ENCODE assay signal across 1 cellular context in genomic region chr1:154469844-154470417, GRCh38.
A peak's percentile ranks its signal among the peaks of the same experiment; 100 is the strongest.
TF ChIP-seq lines count a peak whose summit lies in the region.

No MANE protein-coding gene starts in this region.

TF ChIP-seq in HepG2, 621 proteins besides CTCF, POLR2A, EP300 and RAD21 (continued from another document and continues in another):
- TF ChIP-seq SNRNP70 (IDR thresholded peaks at IDR 0.05; ENCODE audit: low read depth, low read length) (no peak), CC2D1A (CRISPR knock-in tag; IDR thresholded peaks at IDR 0.05) (no peak), CREB1 (IDR thresholded peaks at IDR 0.05) (no peak), CREB1 (CRISPR knock-in tag; IDR thresholded peaks at IDR 0.05) (no peak), FLYWCH1 (CRISPR knock-in tag; IDR thresholded peaks at IDR 0.05) (no peak), ZBTB3 (CRISPR knock-in tag; IDR thresholded peaks at IDR 0.05; ENCODE audit: borderline replicate concordance, low read depth) (no peak), HNRNPUL1 (IDR thresholded peaks at IDR 0.05; ENCODE audit: low read depth, low read length) (no peak), TP53 (CRISPR knock-in tag; conservative IDR thresholded peaks at IDR 0.05) (no peak), ZHX2 (IDR thresholded peaks at IDR 0.05; ENCODE audit: low read depth) (no peak), ZHX2 (CRISPR knock-in tag; IDR thresholded peaks at IDR 0.05; ENCODE audit: borderline replicate concordance) (no peak), ZFP41 (CRISPR knock-in tag; IDR thresholded peaks at IDR 0.05; ENCODE audit: borderline replicate concordance) (no peak), GZF1 (CRISPR knock-in tag; IDR thresholded peaks at IDR 0.05) (no peak), ELF4 (CRISPR knock-in tag; IDR thresholded peaks at IDR 0.05; ENCODE audit: borderline replicate concordance) (no peak), ZNF790 (CRISPR knock-in tag; IDR thresholded peaks at IDR 0.05; ENCODE audit: borderline replicate concordance) (no peak), PBX2 (CRISPR knock-in tag; IDR thresholded peaks at IDR 0.05) (no peak), HDAC2 (CRISPR knock-in tag; IDR thresholded peaks at IDR 0.05) (peak; percentile 43), ETV5 (CRISPR knock-in tag; IDR thresholded peaks at IDR 0.05; ENCODE audit: borderline replicate concordance) (no peak), KDM5A (IDR thresholded peaks at IDR 0.05; ENCODE audit: borderline replicate concordance, low read length) (no peak), MTF2 (CRISPR knock-in tag; IDR thresholded peaks at IDR 0.05; ENCODE audit: borderline replicate concordance) (no peak), ZNF530 (CRISPR knock-in tag; IDR thresholded peaks at IDR 0.05; ENCODE audit: low read depth) (no peak), ZNF296 (CRISPR knock-in tag; conservative IDR thresholded peaks at IDR 0.05) (no peak), ARID2 (CRISPR knock-in tag; IDR thresholded peaks at IDR 0.05; ENCODE audit: borderline replicate concordance) (no peak), ZNF557 (CRISPR knock-in tag; IDR thresholded peaks at IDR 0.05) (no peak), NFYB (CRISPR knock-in tag; IDR thresholded peaks at IDR 0.05) (no peak), ZNF543 (CRISPR knock-in tag; IDR thresholded peaks at IDR 0.05) (no peak), AHR (CRISPR knock-in tag; IDR thresholded peaks at IDR 0.05) (no peak), ZNF644 (CRISPR knock-in tag; IDR thresholded peaks at IDR 0.05; ENCODE audit: low read depth) (peak; percentile 30; the same call in 1 of the 2 replicates), ZSCAN20 (CRISPR knock-in tag; IDR thresholded peaks at IDR 0.05; ENCODE audit: borderline replicate concordance) (no peak), TFAP4 (IDR thresholded peaks at IDR 0.05; ENCODE audit: borderline replicate concordance, low read depth) (no peak; the same call in 1 of the 2 replicates), PPARG (CRISPR knock-in tag; conservative IDR thresholded peaks at IDR 0.05) (no peak), CEBPG (CRISPR knock-in tag; IDR thresholded peaks at IDR 0.05) (peak; percentile 38; the same call in 1 of the 2 replicates), KDM6A (CRISPR knock-in tag; IDR thresholded peaks at IDR 0.05; ENCODE audit: low read depth) (no peak), HMG20A (CRISPR knock-in tag; IDR thresholded peaks at IDR 0.05; ENCODE audit: borderline replicate concordance) (peak; percentile 38; the same call in 1 of the 2 replicates), ATF4 (CRISPR knock-in tag; IDR thresholded peaks at IDR 0.05) (0 out of 4 replicates have a peak, but pooled peaks of 1 of the 2 experiments have one; percentile 7), AGO2 (optimal IDR thresholded peaks at IDR 0.05; ENCODE audit: low read depth, low read length) (no peak), SYNCRIP (IDR thresholded peaks at IDR 0.05; ENCODE audit: insufficient read depth, low read depth, low read length) (no peak), FOXK1 (CRISPR knock-in tag; IDR thresholded peaks at IDR 0.05; ENCODE audit: borderline replicate concordance, low read depth) (peak; percentile 7; the same call in 1 of the 2 replicates), RARA (CRISPR knock-in tag; IDR thresholded peaks at IDR 0.05) (peak; percentile 28; the same call in 1 of the 2 replicates), ZGPAT (CRISPR knock-in tag; IDR thresholded peaks at IDR 0.05) (0 out of 2 replicates have a peak, but pooled peaks have one; percentile 33), HMGA1 (CRISPR knock-in tag; conservative IDR thresholded peaks at IDR 0.05) (no peak), MAF1 (CRISPR knock-in tag; IDR thresholded peaks at IDR 0.05; ENCODE audit: borderline replicate concordance) (no peak)
- TF ChIP-seq, protein P1, sequence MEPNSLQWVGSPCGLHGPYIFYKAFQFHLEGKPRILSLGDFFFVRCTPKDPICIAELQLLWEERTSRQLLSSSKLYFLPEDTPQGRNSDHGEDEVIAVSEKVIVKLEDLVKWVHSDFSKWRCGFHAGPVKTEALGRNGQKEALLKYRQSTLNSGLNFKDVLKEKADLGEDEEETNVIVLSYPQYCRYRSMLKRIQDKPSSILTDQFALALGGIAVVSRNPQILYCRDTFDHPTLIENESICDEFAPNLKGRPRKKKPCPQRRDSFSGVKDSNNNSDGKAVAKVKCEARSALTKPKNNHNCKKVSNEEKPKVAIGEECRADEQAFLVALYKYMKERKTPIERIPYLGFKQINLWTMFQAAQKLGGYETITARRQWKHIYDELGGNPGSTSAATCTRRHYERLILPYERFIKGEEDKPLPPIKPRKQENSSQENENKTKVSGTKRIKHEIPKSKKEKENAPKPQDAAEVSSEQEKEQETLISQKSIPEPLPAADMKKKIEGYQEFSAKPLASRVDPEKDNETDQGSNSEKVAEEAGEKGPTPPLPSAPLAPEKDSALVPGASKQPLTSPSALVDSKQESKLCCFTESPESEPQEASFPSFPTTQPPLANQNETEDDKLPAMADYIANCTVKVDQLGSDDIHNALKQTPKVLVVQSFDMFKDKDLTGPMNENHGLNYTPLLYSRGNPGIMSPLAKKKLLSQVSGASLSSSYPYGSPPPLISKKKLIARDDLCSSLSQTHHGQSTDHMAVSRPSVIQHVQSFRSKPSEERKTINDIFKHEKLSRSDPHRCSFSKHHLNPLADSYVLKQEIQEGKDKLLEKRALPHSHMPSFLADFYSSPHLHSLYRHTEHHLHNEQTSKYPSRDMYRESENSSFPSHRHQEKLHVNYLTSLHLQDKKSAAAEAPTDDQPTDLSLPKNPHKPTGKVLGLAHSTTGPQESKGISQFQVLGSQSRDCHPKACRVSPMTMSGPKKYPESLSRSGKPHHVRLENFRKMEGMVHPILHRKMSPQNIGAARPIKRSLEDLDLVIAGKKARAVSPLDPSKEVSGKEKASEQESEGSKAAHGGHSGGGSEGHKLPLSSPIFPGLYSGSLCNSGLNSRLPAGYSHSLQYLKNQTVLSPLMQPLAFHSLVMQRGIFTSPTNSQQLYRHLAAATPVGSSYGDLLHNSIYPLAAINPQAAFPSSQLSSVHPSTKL (CRISPR knock-in tag; IDR thresholded peaks at IDR 0.05): peak; percentile 71
- TF ChIP-seq, protein P2, sequence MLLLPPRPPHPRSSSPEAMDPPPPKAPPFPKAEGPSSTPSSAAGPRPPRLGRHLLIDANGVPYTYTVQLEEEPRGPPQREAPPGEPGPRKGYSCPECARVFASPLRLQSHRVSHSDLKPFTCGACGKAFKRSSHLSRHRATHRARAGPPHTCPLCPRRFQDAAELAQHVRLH (CRISPR knock-in tag; IDR thresholded peaks at IDR 0.05; ENCODE audit: borderline replicate concordance, low read depth): no peak
- TF ChIP-seq, protein P3, sequence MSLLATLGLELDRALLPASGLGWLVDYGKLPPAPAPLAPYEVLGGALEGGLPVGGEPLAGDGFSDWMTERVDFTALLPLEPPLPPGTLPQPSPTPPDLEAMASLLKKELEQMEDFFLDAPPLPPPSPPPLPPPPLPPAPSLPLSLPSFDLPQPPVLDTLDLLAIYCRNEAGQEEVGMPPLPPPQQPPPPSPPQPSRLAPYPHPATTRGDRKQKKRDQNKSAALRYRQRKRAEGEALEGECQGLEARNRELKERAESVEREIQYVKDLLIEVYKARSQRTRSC (CRISPR knock-in tag; IDR thresholded peaks at IDR 0.05; ENCODE audit: low read depth): no peak
- TF ChIP-seq, protein P4, sequence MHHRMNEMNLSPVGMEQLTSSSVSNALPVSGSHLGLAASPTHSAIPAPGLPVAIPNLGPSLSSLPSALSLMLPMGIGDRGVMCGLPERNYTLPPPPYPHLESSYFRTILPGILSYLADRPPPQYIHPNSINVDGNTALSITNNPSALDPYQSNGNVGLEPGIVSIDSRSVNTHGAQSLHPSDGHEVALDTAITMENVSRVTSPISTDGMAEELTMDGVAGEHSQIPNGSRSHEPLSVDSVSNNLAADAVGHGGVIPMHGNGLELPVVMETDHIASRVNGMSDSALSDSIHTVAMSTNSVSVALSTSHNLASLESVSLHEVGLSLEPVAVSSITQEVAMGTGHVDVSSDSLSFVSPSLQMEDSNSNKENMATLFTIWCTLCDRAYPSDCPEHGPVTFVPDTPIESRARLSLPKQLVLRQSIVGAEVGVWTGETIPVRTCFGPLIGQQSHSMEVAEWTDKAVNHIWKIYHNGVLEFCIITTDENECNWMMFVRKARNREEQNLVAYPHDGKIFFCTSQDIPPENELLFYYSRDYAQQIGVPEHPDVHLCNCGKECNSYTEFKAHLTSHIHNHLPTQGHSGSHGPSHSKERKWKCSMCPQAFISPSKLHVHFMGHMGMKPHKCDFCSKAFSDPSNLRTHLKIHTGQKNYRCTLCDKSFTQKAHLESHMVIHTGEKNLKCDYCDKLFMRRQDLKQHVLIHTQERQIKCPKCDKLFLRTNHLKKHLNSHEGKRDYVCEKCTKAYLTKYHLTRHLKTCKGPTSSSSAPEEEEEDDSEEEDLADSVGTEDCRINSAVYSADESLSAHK (CRISPR knock-in tag; IDR thresholded peaks at IDR 0.05; ENCODE audit: borderline replicate concordance): no peak
- TF ChIP-seq, protein P5, sequence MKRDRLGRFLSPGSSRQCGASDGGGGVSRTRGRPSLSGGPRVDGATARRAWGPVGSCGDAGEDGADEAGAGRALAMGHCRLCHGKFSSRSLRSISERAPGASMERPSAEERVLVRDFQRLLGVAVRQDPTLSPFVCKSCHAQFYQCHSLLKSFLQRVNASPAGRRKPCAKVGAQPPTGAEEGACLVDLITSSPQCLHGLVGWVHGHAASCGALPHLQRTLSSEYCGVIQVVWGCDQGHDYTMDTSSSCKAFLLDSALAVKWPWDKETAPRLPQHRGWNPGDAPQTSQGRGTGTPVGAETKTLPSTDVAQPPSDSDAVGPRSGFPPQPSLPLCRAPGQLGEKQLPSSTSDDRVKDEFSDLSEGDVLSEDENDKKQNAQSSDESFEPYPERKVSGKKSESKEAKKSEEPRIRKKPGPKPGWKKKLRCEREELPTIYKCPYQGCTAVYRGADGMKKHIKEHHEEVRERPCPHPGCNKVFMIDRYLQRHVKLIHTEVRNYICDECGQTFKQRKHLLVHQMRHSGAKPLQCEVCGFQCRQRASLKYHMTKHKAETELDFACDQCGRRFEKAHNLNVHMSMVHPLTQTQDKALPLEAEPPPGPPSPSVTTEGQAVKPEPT (CRISPR knock-in tag; IDR thresholded peaks at IDR 0.05; ENCODE audit: low read depth): no peak
